ENCODE assay signal across 1 cellular context in genomic region chr12:57049890-57050289, GRCh38.
TF ChIP-seq lines count a peak whose summit lies in the region.

MYO1A (minus strand) TSS chr12:57050129; CDS start chr12:57048323, 1,806 bp downstream.

TF ChIP-seq in HepG2, 621 proteins besides CTCF, POLR2A, EP300 and RAD21 (continued from another document and continues in another):
- TF ChIP-seq CSRNP1 (CRISPR knock-in tag; IDR thresholded peaks at IDR 0.05) (no peak), REL (CRISPR knock-in tag; conservative IDR thresholded peaks at IDR 0.05) (no peak), ZBTB7B (CRISPR knock-in tag; IDR thresholded peaks at IDR 0.05) (no peak), SRY (CRISPR knock-in tag; IDR thresholded peaks at IDR 0.05) (no peak), ZNF841 (CRISPR knock-in tag; IDR thresholded peaks at IDR 0.05; ENCODE audit: borderline replicate concordance) (no peak), ZNF232 (CRISPR knock-in tag; IDR thresholded peaks at IDR 0.05; ENCODE audit: borderline replicate concordance) (no peak), ZNF138 (CRISPR knock-in tag; IDR thresholded peaks at IDR 0.05; ENCODE audit: low read depth) (no peak; the same call in 1 of the 2 replicates), ZBTB38 (CRISPR knock-in tag; IDR thresholded peaks at IDR 0.05) (no peak), ZNF773 (CRISPR knock-in tag; IDR thresholded peaks at IDR 0.05; ENCODE audit: borderline replicate concordance) (no peak), BRD4 (CRISPR knock-in tag; IDR thresholded peaks at IDR 0.05) (no peak), XRCC5 (optimal IDR thresholded peaks at IDR 0.05; ENCODE audit: low read length) (peak; percentile 56), GATAD1 (CRISPR knock-in tag; IDR thresholded peaks at IDR 0.05) (no peak), ZMYM3 (CRISPR knock-in tag; IDR thresholded peaks at IDR 0.05) (0 out of 2 replicates have a peak, but pooled peaks have one; percentile 30), EHMT2 (IDR thresholded peaks at IDR 0.05; ENCODE audit: borderline replicate concordance, low read depth, low read length) (peak; percentile 66; the same call in 1 of the 2 replicates), KDM5A (IDR thresholded peaks at IDR 0.05; ENCODE audit: borderline replicate concordance, low read length) (no peak), CCAR2 (optimal IDR thresholded peaks at IDR 0.05; ENCODE audit: low read depth, low read length) (no peak), ZNF770 (CRISPR knock-in tag; IDR thresholded peaks at IDR 0.05) (no peak), ZSCAN31 (CRISPR knock-in tag; IDR thresholded peaks at IDR 0.05; ENCODE audit: low read depth) (no peak), AGO2 (optimal IDR thresholded peaks at IDR 0.05; ENCODE audit: low read depth, low read length) (no peak), PLRG1 (conservative IDR thresholded peaks at IDR 0.05) (no peak), ZNF264 (CRISPR knock-in tag; IDR thresholded peaks at IDR 0.05) (no peak), ZNF605 (CRISPR knock-in tag; IDR thresholded peaks at IDR 0.05) (0 out of 2 replicates have a peak, but pooled peaks have one; percentile 34), KLF13 (CRISPR knock-in tag; IDR thresholded peaks at IDR 0.05) (no peak), MZF1 (CRISPR knock-in tag; IDR thresholded peaks at IDR 0.05; ENCODE audit: borderline replicate concordance) (no peak), PBX3 (CRISPR knock-in tag; IDR thresholded peaks at IDR 0.05; ENCODE audit: borderline replicate concordance) (no peak), PAX8 (CRISPR knock-in tag; IDR thresholded peaks at IDR 0.05; ENCODE audit: borderline replicate concordance) (no peak), MAF1 (CRISPR knock-in tag; IDR thresholded peaks at IDR 0.05; ENCODE audit: borderline replicate concordance) (no peak), ATF1 (CRISPR knock-in tag; IDR thresholded peaks at IDR 0.05) (no peak), ERF (CRISPR knock-in tag; IDR thresholded peaks at IDR 0.05) (0 out of 2 replicates have a peak, but pooled peaks have one; percentile 35), CSRNP2 (CRISPR knock-in tag; conservative IDR thresholded peaks at IDR 0.05; ENCODE audit: low read depth) (no peak), ZNF496 (CRISPR knock-in tag; IDR thresholded peaks at IDR 0.05; ENCODE audit: insufficient replicate concordance) (no peak), ZNF781 (CRISPR knock-in tag; IDR thresholded peaks at IDR 0.05; ENCODE audit: borderline replicate concordance, not compliant biosample characterization) (no peak), GTF3A (CRISPR knock-in tag; conservative IDR thresholded peaks at IDR 0.05) (no peak), ELF3 (CRISPR knock-in tag; IDR thresholded peaks at IDR 0.05) (0 out of 2 replicates have a peak, but pooled peaks have one; percentile 25), TRIM24 (CRISPR knock-in tag; IDR thresholded peaks at IDR 0.05) (no peak), ZSCAN9 (CRISPR knock-in tag; IDR thresholded peaks at IDR 0.05; ENCODE audit: borderline replicate concordance) (peak; percentile 66; the same call in 1 of the 2 replicates), NCOR1 (IDR thresholded peaks at IDR 0.05; ENCODE audit: borderline replicate concordance, low read length) (peak; percentile 31; the same call in 1 of the 2 replicates), POLR2G (IDR thresholded peaks at IDR 0.05; ENCODE audit: low read depth, low read length) (no peak), THRA (CRISPR knock-in tag; IDR thresholded peaks at IDR 0.05; ENCODE audit: borderline replicate concordance) (0 out of 2 replicates have a peak, but pooled peaks have one; percentile 25), ATAD3A (CRISPR knock-in tag; IDR thresholded peaks at IDR 0.05) (no peak), RARG (CRISPR knock-in tag; IDR thresholded peaks at IDR 0.05; ENCODE audit: low read depth) (no peak), ZNF121 (CRISPR knock-in tag; IDR thresholded peaks at IDR 0.05) (no peak), SRSF4 (IDR thresholded peaks at IDR 0.05; ENCODE audit: low read depth, low read length, poor library complexity, severe bottlenecking) (no peak), NR1H2 (CRISPR knock-in tag; IDR thresholded peaks at IDR 0.05; ENCODE audit: borderline replicate concordance, low read depth) (no peak), SMC3 (IDR thresholded peaks at IDR 0.05; ENCODE audit: low read length) (no peak), PCBP2 (optimal IDR thresholded peaks at IDR 0.05; ENCODE audit: low read depth, low read length, poor library complexity, severe bottlenecking) (no peak), RXRB (CRISPR knock-in tag; IDR thresholded peaks at IDR 0.05; ENCODE audit: borderline replicate concordance) (peak; percentile 41; the same call in 1 of the 2 replicates), NAIF1 (CRISPR knock-in tag; IDR thresholded peaks at IDR 0.05; ENCODE audit: borderline replicate concordance) (no peak), ZBTB37 (CRISPR knock-in tag; IDR thresholded peaks at IDR 0.05) (no peak), ZFYVE20 (CRISPR knock-in tag; IDR thresholded peaks at IDR 0.05; ENCODE audit: borderline replicate concordance, low read depth) (no peak), SMAD1 (CRISPR knock-in tag; IDR thresholded peaks at IDR 0.05; ENCODE audit: borderline replicate concordance, low read depth) (no peak), ZNF431 (CRISPR knock-in tag; IDR thresholded peaks at IDR 0.05; ENCODE audit: borderline replicate concordance, low read depth) (peak; percentile 46; the same call in 1 of the 2 replicates), NONO (IDR thresholded peaks at IDR 0.05) (no peak), NONO (CRISPR knock-in tag; conservative IDR thresholded peaks at IDR 0.05) (no peak), PHF20 (CRISPR knock-in tag; IDR thresholded peaks at IDR 0.05) (no peak), MED8 (CRISPR knock-in tag; IDR thresholded peaks at IDR 0.05; ENCODE audit: insufficient replicate concordance) (no peak), HNF1A (IDR thresholded peaks at IDR 0.05; ENCODE audit: low read depth) (no peak), HNF1A (CRISPR knock-in tag; IDR thresholded peaks at IDR 0.05; ENCODE audit: borderline replicate concordance) (no peak), ZNF564 (CRISPR knock-in tag; IDR thresholded peaks at IDR 0.05) (no peak)
